ENCODE assay signal across 22 cellular contexts in genomic region chr6:26107935-26108334, GRCh38. TPM values are rescaled to one million over a fixed set of nuclear protein-coding genes. Genes with fewer than 3 reads are reported as not detected.
A peak's percentile ranks its signal among the peaks of the same experiment; 100 is the strongest.
DNase-seq lines count a peak whose midpoint lies in the region; ATAC-seq, FAIRE-seq and TF ChIP-seq lines count a peak whose summit lies in the region.
"Had no signal": no experiment of that assay in that cellular context is flagged by ENCODE, and none has a peak within 500 bp of the region (broad histone marks: within the 10 kb centered on the region; RNA-seq: fewer than 3 reads in every experiment).

No MANE protein-coding gene starts in this region.

- no peak overlapping the region for H3K4me3 Mint-ChIP-seq in activated CD4-positive, alpha-beta T cell treated with anti-CD3 and anti-CD28 coated beads, Interleukin-2, amount 10 ng/mL, durations not matched to agents 24 days and 14 days
- H3K4me3 Mint-ChIP-seq: CD8-positive, alpha-beta memory T cell; HFFc6; IgD-negative memory B cell had no signal

- H3K4me2 ChIP-seq in IMR-90 (ENCODE audit: low read depth, low read length) (no peak overlapping the region), K562 (ENCODE audit: insufficient read depth, low read length) (no peak overlapping the region)
- H3K4me2 ChIP-seq: A549; BLaER1 treated with 17β-estradiol and CSF1 and Interleukin-3, amounts not matched to agents 10 nM and 100 nM had no signal

- H3K9ac ChIP-seq in IMR-90 (ENCODE audit: low read depth, low read length) = no peak overlapping the region
- no peak overlapping the region for H3K9ac ChIP-seq in K562 (ENCODE audit: insufficient read depth in 1 of 2, low read depth in 2 of 2, low read length in 2 of 2)
- H3K9ac ChIP-seq: BLaER1 treated with 17β-estradiol and CSF1 and Interleukin-3, amounts not matched to agents 10 nM and 100 nM had no signal

- H3K56ac ChIP-seq in IMR-90 (ENCODE audit: extremely low read depth, insufficient read depth, low read length) = no peak overlapping the region

- peak overlapping the region; percentile 35; the same call in 1 of the 2 replicates for H4K91ac ChIP-seq in IMR-90 (ENCODE audit: insufficient read depth, low read depth, low read length)

- TF ChIP-seq CTCF in IMR-90 (conservative IDR thresholded peaks at IDR 0.05; ENCODE audit: low read depth, low read length) (no peak), K562 (IDR thresholded peaks at IDR 0.05 in 2 of 3, conservative IDR thresholded peaks at IDR 0.05 in 1 of 3; ENCODE audit: insufficient read depth in 2 of 3, low read depth in 1 of 3, low read length in 3 of 3) (no peak), D721Med (IDR thresholded peaks at IDR 0.05; ENCODE audit: insufficient read depth, missing control alignments) (no peak)

- ATAC-seq in IMR-90 (ENCODE audit: low read depth) = no peak
- no peak for ATAC-seq in K562
- no peak for ATAC-seq in HG03139 (IDR thresholded peaks at IDR 0.05; ENCODE audit: unreplicated experiment)
- no peak for ATAC-seq in HG03520 (IDR thresholded peaks at IDR 0.05; ENCODE audit: unreplicated experiment)
- ATAC-seq in GM18873 (IDR thresholded peaks at IDR 0.05; ENCODE audit: low FRiP score, unreplicated experiment) = no peak
- ATAC-seq: A549 had no signal

- 0 out of 3 replicates have a peak overlapping the region, but pooled peaks have one; percentile 23 for H2BK15ac ChIP-seq in IMR-90 (ENCODE audit: low read depth, low read length)

- peak; percentile 56 for DNase-seq in activated CD4-positive, alpha-beta T cell treated with anti-CD3 and anti-CD28 coated beads, Interleukin-2, amount 10 ng/mL, durations not matched to agents 24 days and 14 days
- no peak for DNase-seq in activated CD4-positive, alpha-beta T cell treated with anti-CD3 and anti-CD28 coated beads, Interleukin-2, amount 50 U/mL, for 4 hours
- DNase-seq in IMR-90 (no peak), K562 (ENCODE audit: extremely low read depth in 1 of 4, low spot score in 3 of 4) (peak in 3 of 4 experiments; percentile 35 to 46 (median 43)), D721Med (ENCODE audit: insufficient read length, low spot score) (no peak)
- DNase-seq: CD4-positive, CD25-positive, alpha-beta regulatory T cell; CD8-positive, alpha-beta memory T cell; COR-L47; GDM1; HCEC 1CT; HFFc6; Kasumi-1; KG1 had no signal

- no peaks in the 10 kb centered on the region for H3K27me3 ChIP-seq in IMR-90 (ENCODE audit: control insufficient read depth, insufficient read depth, low read length)
- H3K27me3 ChIP-seq in K562 (ENCODE audit: control insufficient read depth in 2 of 2, insufficient read depth in 2 of 2, low read length in 2 of 2) = no peaks in the 10 kb centered on the region
- H3K27me3 ChIP-seq: BLaER1 treated with 17β-estradiol and CSF1 and Interleukin-3, amounts not matched to agents 10 nM and 100 nM had no signal

- no peak overlapping the region for H2BK5ac ChIP-seq in IMR-90 (ENCODE audit: low read depth, low read length, poor library complexity, severe bottlenecking)

- H3K79me2 ChIP-seq in K562 (ENCODE audit: control insufficient read depth, insufficient read depth, low read length) = peaks cover 5% of the 10 kb centered on the region; the same call in 1 of the 3 replicates

- no peaks in the 10 kb centered on the region for H3K36me3 ChIP-seq in IMR-90 (ENCODE audit: control insufficient read depth, insufficient read depth, low read length)
- H3K36me3 ChIP-seq in K562 (ENCODE audit: control insufficient read depth, insufficient read depth, low read length) = peaks cover 20% of the 10 kb centered on the region; the same call in 2 of the 3 replicates

- TF ChIP-seq POLR2A in IMR-90 (IDR thresholded peaks at IDR 0.05; ENCODE audit: low read depth, low read length) (no peak), K562 (conservative IDR thresholded peaks at IDR 0.05) (no peak)

- no peak overlapping the region for H3K27ac Mint-ChIP-seq in activated CD4-positive, alpha-beta T cell treated with anti-CD3 and anti-CD28 coated beads, Interleukin-2, amount 10 ng/mL, durations not matched to agents 24 days and 14 days
- H3K27ac Mint-ChIP-seq: CD4-positive, CD25-positive, alpha-beta regulatory T cell; CD8-positive, alpha-beta memory T cell; HFFc6 had no signal

- H3K36me3 Mint-ChIP-seq in activated CD4-positive, alpha-beta T cell treated with anti-CD3 and anti-CD28 coated beads, Interleukin-2, amount 10 ng/mL, durations not matched to agents 24 days and 14 days (ENCODE audit: low read depth) = peaks cover 2% of the 10 kb centered on the region
- H3K36me3 Mint-ChIP-seq: CD4-positive, CD25-positive, alpha-beta regulatory T cell had no signal

- no peak for TF ChIP-seq RAD21 in IMR-90 (IDR thresholded peaks at IDR 0.05; ENCODE audit: low read length)
- TF ChIP-seq RAD21 in K562 (CRISPR knock-in tag; conservative IDR thresholded peaks at IDR 0.05 in 1 of 2, IDR thresholded peaks at IDR 0.05 in 1 of 2) = no peak

- H3K23ac ChIP-seq in IMR-90 (ENCODE audit: low read depth, low read length) = no peak overlapping the region

- no peak overlapping the region for H2AK9ac ChIP-seq in IMR-90 (replicated peaks; ENCODE audit: low read depth, low read length, poor library complexity)

- CTCF ChIA-PET in IMR-90 (lab: Yijun Ruan, JAX) = no interaction called here
- CTCF ChIA-PET in K562 (lab: Yijun Ruan, JAX; ENCODE audit: low intra/inter-chr PET ratio) = no interaction called here

- H3K18ac ChIP-seq in IMR-90 (ENCODE audit: low read depth, low read length) = no peak overlapping the region

- intact Hi-C loops in activated CD4-positive, alpha-beta T cell treated with anti-CD3 and anti-CD28 coated beads, Interleukin-2, amount 10 ng/mL, durations not matched to agents 24 days and 14 days (cut with micrococcal nuclease) = no loop called here
- intact Hi-C loops in IMR-90 (cut with micrococcal nuclease) = no loop called here
- intact Hi-C loops in K562 (cut with micrococcal nuclease) = no loop called here

- H3K79me1 ChIP-seq in IMR-90 (ENCODE audit: low read depth in 1 of 2, low read length in 2 of 2) = no peaks in the 10 kb centered on the region

- no peak for TF ChIP-seq EP300 in K562 (IDR thresholded peaks at IDR 0.05; ENCODE audit: low read length)

- H4K20me1 ChIP-seq in IMR-90 (ENCODE audit: insufficient read depth, low read length) (no peaks in the 10 kb centered on the region), K562 (replicated peaks; ENCODE audit: control insufficient read depth, insufficient read depth, low read length) (no peaks in the 10 kb centered on the region)
- H4K20me1 ChIP-seq: BLaER1 treated with 17β-estradiol and CSF1 and Interleukin-3, amounts not matched to agents 10 nM and 100 nM had no signal

- H2BK20ac ChIP-seq in IMR-90 (ENCODE audit: low read depth, low read length) = no peak overlapping the region

- peak overlapping the region; percentile 28; the same call in 1 of the 2 replicates for H3K4ac ChIP-seq in IMR-90 (ENCODE audit: low read depth, low read length)

- H4K8ac ChIP-seq in IMR-90 (ENCODE audit: low read depth in 2 of 2, low read length in 2 of 2) = no peak overlapping the region

- no peak overlapping the region for H3K14ac ChIP-seq in IMR-90 (replicated peaks; ENCODE audit: low read depth, low read length)

- H3K27ac ChIP-seq in IMR-90 (ENCODE audit: insufficient read depth, low read length) (no peak overlapping the region), K562 (ENCODE audit: extremely low read depth, low read depth, low read length) (no peak overlapping the region)
- H3K27ac ChIP-seq: 22Rv1 had no signal

- POLR2A ChIA-PET in IMR-90 (lab: Charles Lee; ENCODE audit: unreplicated experiment) = interaction anchor here (1.0 kb wide), 1 partner anchor 16 kb away, joined by 3 read pairs; a partner anchor contains a TSS
- POLR2A ChIA-PET in K562 (lab: Yijun Ruan, JAX) = interaction anchor here (0.7 to 3.7 kb wide), 9 partner anchors 11 to 109 kb away, joined by 3 to 47 read pairs (median 3); a partner anchor contains a TSS

- 100% methylated on average over 4 of the region's 18 CpGs; no CpG with 5 or more reads in 1 of the 2 experiments for WGBS in IMR-90 (ENCODE audit: extremely low coverage in 2 of 2, insufficient read length in 1 of 2), 2 experiments
- 92% methylated on average over 18 of the region's 18 CpGs for WGBS in K562 (ENCODE audit: insufficient coverage, low coverage, missing lambda C conversion rate)

- peaks cover 2% of the 10 kb centered on the region for H3K27me3 Mint-ChIP-seq in activated CD4-positive, alpha-beta T cell treated with anti-CD3 and anti-CD28 coated beads, Interleukin-2, amount 10 ng/mL, durations not matched to agents 24 days and 14 days

- no peak overlapping the region for H3K4me3 ChIP-seq in IMR-90 (ENCODE audit: insufficient read depth, low read depth, low read length)
- no peak overlapping the region for H3K4me3 ChIP-seq in K562
- H3K4me3 ChIP-seq: A549; BLaER1 treated with 17β-estradiol and CSF1 and Interleukin-3, amounts not matched to agents 10 nM and 100 nM had no signal

- peaks cover 3% of the 10 kb centered on the region; the same call in 1 of the 2 replicates for H3K4me1 ChIP-seq in IMR-90 (ENCODE audit: control insufficient read depth, insufficient read depth, low read length)
- peaks cover 3 to 6% of the 10 kb centered on the region in 2 experiments; a peak in 3 of 5 replicates for H3K4me1 ChIP-seq in K562 (replicated peaks in 1 of 2; ENCODE audit: control insufficient read depth in 2 of 2, insufficient read depth in 2 of 2, low read length in 2 of 2)

- H3K9me3 Mint-ChIP-seq in activated CD4-positive, alpha-beta T cell treated with anti-CD3 and anti-CD28 coated beads, Interleukin-2, amount 10 ng/mL, durations not matched to agents 24 days and 14 days = no peaks in the 10 kb centered on the region
- H3K9me3 Mint-ChIP-seq: HFFc6 had no signal

- H2AK5ac ChIP-seq in IMR-90 (ENCODE audit: low read depth, low read length) = 0 out of 2 replicates have a peak overlapping the region, but pooled peaks have one; percentile 15

- no peak overlapping the region for H2AFZ ChIP-seq in IMR-90 (replicated peaks; ENCODE audit: low read length, poor library complexity)
- H2AFZ ChIP-seq in K562 (ENCODE audit: low read depth, low read length) = no peak overlapping the region

- in situ Hi-C loops in IMR-90 (cut with MboI; ENCODE audit: low sequenced_read_pairs) (no loop called here), K562 (cut with MboI) (no loop called here)

- BruUV-seq in IMR-90 (replicated peaks; lab: Mats Ljungman, UMichigan) (no TSS peak), K562 (replicated peaks; lab: Mats Ljungman, UMichigan) (no TSS peak)

- H2BK120ac ChIP-seq in IMR-90 (ENCODE audit: low read depth, low read length) = peak overlapping the region; percentile 98

- H3K4me1 Mint-ChIP-seq in activated CD4-positive, alpha-beta T cell treated with anti-CD3 and anti-CD28 coated beads, Interleukin-2, amount 10 ng/mL, durations not matched to agents 24 days and 14 days = peaks cover 16% of the 10 kb centered on the region

- H3K9me1 ChIP-seq in IMR-90 (ENCODE audit: insufficient read depth, low read length) (peaks cover 3% of the 10 kb centered on the region), K562 (ENCODE audit: control insufficient read depth, insufficient read depth, low read length) (no peaks in the 10 kb centered on the region)

- FAIRE-seq in K562 (lab: Jason Lieb, UNC) = no peak
- FAIRE-seq in D721Med (lab: Jason Lieb, UNC) = no peak
- FAIRE-seq: A549, GM12892, HTR-8/SVneo had no signal

- H4K5ac ChIP-seq in IMR-90 (ENCODE audit: low read depth, low read length) = no peak overlapping the region

- dilution Hi-C loops in IMR-90 (cut with HindIII; ENCODE audit: low sequenced_read_pairs, unreplicated experiment) = no loop called here

- H3K9me3 ChIP-seq in IMR-90 (ENCODE audit: control insufficient read depth, insufficient read depth, low read length) (peaks cover 2% of the 10 kb centered on the region; the same call in 1 of the 2 replicates), K562 (replicated peaks; ENCODE audit: control insufficient read depth, insufficient read depth, low read depth, low read length) (peaks cover 3% of the 10 kb centered on the region; the same call in 1 of the 2 replicates)

RNA-seq across cellular contexts. Expression of gene HFE, which starts 20.7 kb away (rescaled TPM):
- total RNA-seq in activated CD4-positive, alpha-beta T cell treated with anti-CD3 and anti-CD28 coated beads, Interleukin-2, amount 10 ng/mL, durations not matched to agents 24 days and 14 days = 0.12 and 0.50 TPM in 2 replicates
- total RNA-seq in IMR-90 (2012; rRNA removed) (13.6 and 14.9 TPM in 2 replicates), K562 (2014; rRNA removed) (0.14 and 0.73 TPM in 2 replicates), K562 (2014; rRNA removed; fragmentation: Illumina TruSeq; extraction: Trizol) (0.76 and 1.1 TPM in 2 replicates), K562 (2015; rRNA removed; fragmentation: Illumina TruSeq; extraction: Trizol) (1.2 and 1.3 TPM in 2 replicates), K562 (2021) (0.58 and 0.98 TPM in 2 replicates)
- polyA plus RNA-seq in IMR-90 (2012; rRNA removed) (11.7 and 15.7 TPM in 2 replicates), K562 (2011; rRNA removed) (0.54 and 1.1 TPM in 2 replicates), K562 (2014; fragmentation: Illumina TruSeq; extraction: Trizol) (0.78 and 0.89 TPM in 2 replicates), K562 (2014; fragmentation: Nextera tagmentation; extraction: Ambion mirVana) (under 1 TPM; 0.17 to 0.31 TPM), K562 (2014; rRNA removed) (0.84 and 1.2 TPM in 2 replicates)
- 9.0 and 14.0 TPM in 2 replicates for polyA plus RNA-seq in IMR-90 (2012; cell fraction: cytosol; rRNA removed)
- 8.4 and 16.6 TPM in 2 replicates for polyA plus RNA-seq in IMR-90 (2012; cell fraction: nucleus; rRNA removed; ENCODE audit: low replicate concordance)
- 2.3 and 3.3 TPM in 2 replicates for total RNA-seq in K562 (2011; cell fraction: chromatin; rRNA removed; ENCODE audit: low replicate concordance)
- total RNA-seq in K562 (2011; cell fraction: nucleolus; rRNA removed) = 1.3 and 2.2 TPM in 2 replicates
- 2.1 and 3.3 TPM in 2 replicates for total RNA-seq in K562 (2011; cell fraction: nucleoplasm; rRNA removed)
- polyA plus RNA-seq in K562 (2011; cell fraction: cytosol; rRNA removed) = 0.66 and 0.88 TPM in 2 replicates
- polyA plus RNA-seq in K562 (2011; cell fraction: nucleus; rRNA removed) = 0.65 and 0.95 TPM in 2 replicates
- 1.8 and 2.4 TPM in 2 replicates for polyA plus RNA-seq in K562 (2012)
- polyA minus RNA-seq in K562 (2011; rRNA and poly(A)+ RNA removed) = 1.3 and 1.7 TPM in 2 replicates
- 0.95 TPM in 1 of 2 replicates, not detected in the other for polyA minus RNA-seq in K562 (2011; cell fraction: cytosol; rRNA and poly(A)+ RNA removed)
- polyA minus RNA-seq in K562 (2011; cell fraction: nucleus; rRNA and poly(A)+ RNA removed) = 0.44 and 0.94 TPM in 2 replicates

Comparison
In these comparisons a context has a peak if more than half of its experiments do, and no peak if none do; other contexts are left out.
1. DNase-seq: peak in activated CD4-positive, alpha-beta T cell treated with anti-CD3 and anti-CD28 coated beads, Interleukin-2, amount 10 ng/mL, durations not matched to agents 24 days and 14 days (single experiment) and K562 (3 of 4); none in activated CD4-positive, alpha-beta T cell treated with anti-CD3 and anti-CD28 coated beads, Interleukin-2, amount 50 U/mL, for 4 hours (0 of 2), IMR-90 (single experiment) and D721Med (single experiment).